1 cellular context compared by ENCODE assay signal in genomic region chr5:113020461-113021273, GRCh38.
TF ChIP-seq lines count a peak whose summit lies in the region.

No MANE protein-coding gene starts in this region.

TF ChIP-seq in HepG2, 621 proteins besides CTCF, POLR2A, EP300 and RAD21 (continued from another document and continues in another):
- TF ChIP-seq, protein P1, sequence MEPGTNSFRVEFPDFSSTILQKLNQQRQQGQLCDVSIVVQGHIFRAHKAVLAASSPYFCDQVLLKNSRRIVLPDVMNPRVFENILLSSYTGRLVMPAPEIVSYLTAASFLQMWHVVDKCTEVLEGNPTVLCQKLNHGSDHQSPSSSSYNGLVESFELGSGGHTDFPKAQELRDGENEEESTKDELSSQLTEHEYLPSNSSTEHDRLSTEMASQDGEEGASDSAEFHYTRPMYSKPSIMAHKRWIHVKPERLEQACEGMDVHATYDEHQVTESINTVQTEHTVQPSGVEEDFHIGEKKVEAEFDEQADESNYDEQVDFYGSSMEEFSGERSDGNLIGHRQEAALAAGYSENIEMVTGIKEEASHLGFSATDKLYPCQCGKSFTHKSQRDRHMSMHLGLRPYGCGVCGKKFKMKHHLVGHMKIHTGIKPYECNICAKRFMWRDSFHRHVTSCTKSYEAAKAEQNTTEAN (CRISPR knock-in tag; conservative IDR thresholded peaks at IDR 0.05) = 0 out of 2 replicates have a peak, but pooled peaks have one; percentile 39
- no peak for TF ChIP-seq NR0B2 (CRISPR knock-in tag; IDR thresholded peaks at IDR 0.05)
- peak; percentile 19; the same call in 1 of the 2 replicates for TF ChIP-seq IKZF5 (CRISPR knock-in tag; IDR thresholded peaks at IDR 0.05)
- TF ChIP-seq YEATS2 (CRISPR knock-in tag; IDR thresholded peaks at IDR 0.05; ENCODE audit: borderline replicate concordance) = no peak
- TF ChIP-seq ASH2L (IDR thresholded peaks at IDR 0.05; ENCODE audit: insufficient read length, low read depth, low read length) = peak; percentile 96
- TF ChIP-seq FOXP1 (IDR thresholded peaks at IDR 0.05) = no peak
- peak; percentile 69; the same call in 1 of the 2 replicates for TF ChIP-seq FOXP1 (CRISPR knock-in tag; IDR thresholded peaks at IDR 0.05)
- TF ChIP-seq ZNF609 (CRISPR knock-in tag; IDR thresholded peaks at IDR 0.05; ENCODE audit: borderline replicate concordance) = peak; percentile 54; the same call in 1 of the 2 replicates
- no peak for TF ChIP-seq ZBTB37 (CRISPR knock-in tag; IDR thresholded peaks at IDR 0.05)
- TF ChIP-seq ZNF33A (CRISPR knock-in tag; IDR thresholded peaks at IDR 0.05; ENCODE audit: borderline replicate concordance) = no peak
- TF ChIP-seq EEA1 (CRISPR knock-in tag; IDR thresholded peaks at IDR 0.05; ENCODE audit: borderline replicate concordance) = no peak
- TF ChIP-seq SSRP1 (CRISPR knock-in tag; IDR thresholded peaks at IDR 0.05) = no peak
- no peak for TF ChIP-seq ZNF605 (CRISPR knock-in tag; IDR thresholded peaks at IDR 0.05)
- no peak for TF ChIP-seq ZNF589 (CRISPR knock-in tag; conservative IDR thresholded peaks at IDR 0.05)
- TF ChIP-seq ZNF550 (CRISPR knock-in tag; IDR thresholded peaks at IDR 0.05; ENCODE audit: borderline replicate concordance) = no peak
- TF ChIP-seq, protein P2, sequence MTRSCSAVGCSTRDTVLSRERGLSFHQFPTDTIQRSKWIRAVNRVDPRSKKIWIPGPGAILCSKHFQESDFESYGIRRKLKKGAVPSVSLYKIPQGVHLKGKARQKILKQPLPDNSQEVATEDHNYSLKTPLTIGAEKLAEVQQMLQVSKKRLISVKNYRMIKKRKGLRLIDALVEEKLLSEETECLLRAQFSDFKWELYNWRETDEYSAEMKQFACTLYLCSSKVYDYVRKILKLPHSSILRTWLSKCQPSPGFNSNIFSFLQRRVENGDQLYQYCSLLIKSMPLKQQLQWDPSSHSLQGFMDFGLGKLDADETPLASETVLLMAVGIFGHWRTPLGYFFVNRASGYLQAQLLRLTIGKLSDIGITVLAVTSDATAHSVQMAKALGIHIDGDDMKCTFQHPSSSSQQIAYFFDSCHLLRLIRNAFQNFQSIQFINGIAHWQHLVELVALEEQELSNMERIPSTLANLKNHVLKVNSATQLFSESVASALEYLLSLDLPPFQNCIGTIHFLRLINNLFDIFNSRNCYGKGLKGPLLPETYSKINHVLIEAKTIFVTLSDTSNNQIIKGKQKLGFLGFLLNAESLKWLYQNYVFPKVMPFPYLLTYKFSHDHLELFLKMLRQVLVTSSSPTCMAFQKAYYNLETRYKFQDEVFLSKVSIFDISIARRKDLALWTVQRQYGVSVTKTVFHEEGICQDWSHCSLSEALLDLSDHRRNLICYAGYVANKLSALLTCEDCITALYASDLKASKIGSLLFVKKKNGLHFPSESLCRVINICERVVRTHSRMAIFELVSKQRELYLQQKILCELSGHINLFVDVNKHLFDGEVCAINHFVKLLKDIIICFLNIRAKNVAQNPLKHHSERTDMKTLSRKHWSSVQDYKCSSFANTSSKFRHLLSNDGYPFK (CRISPR knock-in tag; IDR thresholded peaks at IDR 0.05; ENCODE audit: borderline replicate concordance) = no peak
- TF ChIP-seq ZNF24 (IDR thresholded peaks at IDR 0.05) = no peak
- TF ChIP-seq SAP130 (CRISPR knock-in tag; IDR thresholded peaks at IDR 0.05; ENCODE audit: low read depth) = peak; percentile 66; the same call in 1 of the 2 replicates
- no peak for TF ChIP-seq RBM39 (IDR thresholded peaks at IDR 0.05; ENCODE audit: low read depth, low read length, poor library complexity, severe bottlenecking)
- no peak for TF ChIP-seq EZH2 (conservative IDR thresholded peaks at IDR 0.05; ENCODE audit: low read depth, low read length)
- TF ChIP-seq HMGA1 (CRISPR knock-in tag; conservative IDR thresholded peaks at IDR 0.05) = no peak
- TF ChIP-seq PAX8 (CRISPR knock-in tag; IDR thresholded peaks at IDR 0.05; ENCODE audit: borderline replicate concordance) = no peak
- TF ChIP-seq, protein P3, sequence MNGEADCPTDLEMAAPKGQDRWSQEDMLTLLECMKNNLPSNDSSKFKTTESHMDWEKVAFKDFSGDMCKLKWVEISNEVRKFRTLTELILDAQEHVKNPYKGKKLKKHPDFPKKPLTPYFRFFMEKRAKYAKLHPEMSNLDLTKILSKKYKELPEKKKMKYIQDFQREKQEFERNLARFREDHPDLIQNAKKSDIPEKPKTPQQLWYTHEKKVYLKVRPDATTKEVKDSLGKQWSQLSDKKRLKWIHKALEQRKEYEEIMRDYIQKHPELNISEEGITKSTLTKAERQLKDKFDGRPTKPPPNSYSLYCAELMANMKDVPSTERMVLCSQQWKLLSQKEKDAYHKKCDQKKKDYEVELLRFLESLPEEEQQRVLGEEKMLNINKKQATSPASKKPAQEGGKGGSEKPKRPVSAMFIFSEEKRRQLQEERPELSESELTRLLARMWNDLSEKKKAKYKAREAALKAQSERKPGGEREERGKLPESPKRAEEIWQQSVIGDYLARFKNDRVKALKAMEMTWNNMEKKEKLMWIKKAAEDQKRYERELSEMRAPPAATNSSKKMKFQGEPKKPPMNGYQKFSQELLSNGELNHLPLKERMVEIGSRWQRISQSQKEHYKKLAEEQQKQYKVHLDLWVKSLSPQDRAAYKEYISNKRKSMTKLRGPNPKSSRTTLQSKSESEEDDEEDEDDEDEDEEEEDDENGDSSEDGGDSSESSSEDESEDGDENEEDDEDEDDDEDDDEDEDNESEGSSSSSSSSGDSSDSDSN (CRISPR knock-in tag; IDR thresholded peaks at IDR 0.05) = no peak
- TF ChIP-seq ZNF615 (CRISPR knock-in tag; IDR thresholded peaks at IDR 0.05; ENCODE audit: borderline replicate concordance) = no peak
- peak; percentile 93 for TF ChIP-seq FOSL1 (CRISPR knock-in tag; IDR thresholded peaks at IDR 0.05; ENCODE audit: borderline replicate concordance)
- TF ChIP-seq TBP (CRISPR knock-in tag; IDR thresholded peaks at IDR 0.05) = no peak
- no peak for TF ChIP-seq ZMYM4 (CRISPR knock-in tag; IDR thresholded peaks at IDR 0.05)
- no peak for TF ChIP-seq ZXDC (CRISPR knock-in tag; IDR thresholded peaks at IDR 0.05)
- no peak for TF ChIP-seq ZNF569 (CRISPR knock-in tag; IDR thresholded peaks at IDR 0.05; ENCODE audit: borderline replicate concordance)
- no peak for TF ChIP-seq MBNL3 (CRISPR knock-in tag; conservative IDR thresholded peaks at IDR 0.05)
- TF ChIP-seq RELA (CRISPR knock-in tag; IDR thresholded peaks at IDR 0.05) = no peak
- 0 out of 2 replicates have a peak, but pooled peaks have one; percentile 52 for TF ChIP-seq SMARCC2 (IDR thresholded peaks at IDR 0.05)
- no peak for TF ChIP-seq DNMT1 (CRISPR knock-in tag; IDR thresholded peaks at IDR 0.05)
- TF ChIP-seq, protein P4, sequence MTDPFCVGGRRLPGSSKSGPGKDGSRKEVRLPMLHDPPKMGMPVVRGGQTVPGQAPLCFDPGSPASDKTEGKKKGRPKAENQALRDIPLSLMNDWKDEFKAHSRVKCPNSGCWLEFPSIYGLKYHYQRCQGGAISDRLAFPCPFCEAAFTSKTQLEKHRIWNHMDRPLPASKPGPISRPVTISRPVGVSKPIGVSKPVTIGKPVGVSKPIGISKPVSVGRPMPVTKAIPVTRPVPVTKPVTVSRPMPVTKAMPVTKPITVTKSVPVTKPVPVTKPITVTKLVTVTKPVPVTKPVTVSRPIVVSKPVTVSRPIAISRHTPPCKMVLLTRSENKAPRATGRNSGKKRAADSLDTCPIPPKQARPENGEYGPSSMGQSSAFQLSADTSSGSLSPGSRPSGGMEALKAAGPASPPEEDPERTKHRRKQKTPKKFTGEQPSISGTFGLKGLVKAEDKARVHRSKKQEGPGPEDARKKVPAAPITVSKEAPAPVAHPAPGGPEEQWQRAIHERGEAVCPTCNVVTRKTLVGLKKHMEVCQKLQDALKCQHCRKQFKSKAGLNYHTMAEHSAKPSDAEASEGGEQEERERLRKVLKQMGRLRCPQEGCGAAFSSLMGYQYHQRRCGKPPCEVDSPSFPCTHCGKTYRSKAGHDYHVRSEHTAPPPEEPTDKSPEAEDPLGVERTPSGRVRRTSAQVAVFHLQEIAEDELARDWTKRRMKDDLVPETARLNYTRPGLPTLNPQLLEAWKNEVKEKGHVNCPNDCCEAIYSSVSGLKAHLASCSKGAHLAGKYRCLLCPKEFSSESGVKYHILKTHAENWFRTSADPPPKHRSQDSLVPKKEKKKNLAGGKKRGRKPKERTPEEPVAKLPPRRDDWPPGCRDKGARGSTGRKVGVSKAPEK (CRISPR knock-in tag; IDR thresholded peaks at IDR 0.05; ENCODE audit: borderline replicate concordance) = no peak
- TF ChIP-seq FOXC1 (CRISPR knock-in tag; IDR thresholded peaks at IDR 0.05; ENCODE audit: borderline replicate concordance) = no peak
- TF ChIP-seq, protein P5, sequence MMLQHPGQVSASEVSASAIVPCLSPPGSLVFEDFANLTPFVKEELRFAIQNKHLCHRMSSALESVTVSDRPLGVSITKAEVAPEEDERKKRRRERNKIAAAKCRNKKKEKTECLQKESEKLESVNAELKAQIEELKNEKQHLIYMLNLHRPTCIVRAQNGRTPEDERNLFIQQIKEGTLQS (CRISPR knock-in tag; IDR thresholded peaks at IDR 0.05) = peak; percentile 50; the same call in 1 of the 2 replicates
- TF ChIP-seq ZFP36L1 (CRISPR knock-in tag; IDR thresholded peaks at IDR 0.05) = no peak
- TF ChIP-seq ZNF761 (CRISPR knock-in tag; conservative IDR thresholded peaks at IDR 0.05) = no peak
- no peak for TF ChIP-seq ZFP62 (CRISPR knock-in tag; IDR thresholded peaks at IDR 0.05)
- TF ChIP-seq RARA (CRISPR knock-in tag; IDR thresholded peaks at IDR 0.05) = peak; percentile 65
- TF ChIP-seq ZNF782 (CRISPR knock-in tag; IDR thresholded peaks at IDR 0.05; ENCODE audit: borderline replicate concordance) = no peak
- TF ChIP-seq GATAD1 (CRISPR knock-in tag; IDR thresholded peaks at IDR 0.05) = no peak
- TF ChIP-seq NKX3-1 (CRISPR knock-in tag; IDR thresholded peaks at IDR 0.05) = no peak
